Comparison of ENCODE assay signal across 9 cellular contexts in the genomic region with DNA sequence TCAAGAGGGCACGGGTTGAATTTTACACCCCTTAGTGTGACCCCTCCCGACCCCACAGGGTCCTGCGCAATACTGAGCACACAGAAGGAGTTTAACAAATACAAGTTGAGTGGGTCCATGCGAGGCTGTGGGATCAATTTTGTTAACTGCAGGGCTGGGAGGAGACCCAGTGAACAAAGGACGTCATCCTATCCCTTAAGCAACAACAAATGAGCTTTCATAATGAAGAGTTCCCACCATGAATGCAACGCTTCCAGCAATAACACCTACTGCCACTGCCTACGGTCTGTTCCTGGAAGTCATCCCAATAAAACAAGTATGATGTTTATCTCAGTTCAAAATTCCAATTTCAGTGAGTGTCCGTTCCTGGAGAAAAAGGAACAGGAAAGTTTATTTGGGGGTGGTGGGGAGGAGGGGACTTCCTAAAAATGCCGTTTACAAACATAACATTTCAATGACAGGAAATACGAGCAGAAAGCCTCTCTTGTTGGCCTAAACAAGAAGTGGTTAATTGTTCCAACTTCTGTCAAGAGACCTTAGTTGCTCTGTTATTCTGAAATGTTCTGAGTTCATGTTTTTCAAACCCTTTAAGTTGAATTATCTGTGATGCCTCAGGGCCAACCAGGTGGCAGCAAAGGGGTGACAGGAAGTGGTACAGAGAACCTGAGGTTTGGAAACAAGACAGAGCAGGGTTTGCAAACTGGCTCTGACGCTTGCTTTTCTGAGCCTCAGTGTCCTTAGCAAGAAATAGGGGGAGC.
DNase-seq lines count a peak whose midpoint lies in the region; TF ChIP-seq lines count a peak whose summit lies in the region.
"Had no signal": no experiment of that assay in that cellular context is flagged by ENCODE, and none has a peak within 500 bp of the region (broad histone marks: within the 10 kb centered on the region; RNA-seq: fewer than 3 reads in every experiment).

No MANE protein-coding gene starts in this region.

- DNase-seq in activated CD4-positive, CD25-positive, alpha-beta regulatory T cell treated with anti-CD3 and anti-CD28 coated beads, Interleukin-2, amount 50 U/mL, for 16 hours (ENCODE audit: low read depth, low spot score): peak; percentile 32
- DNase-seq in activated CD4-positive, CD25-positive, alpha-beta regulatory T cell treated with anti-CD3 and anti-CD28 coated beads, Interleukin-2, amount 50 U/mL, for 72 hours: no peak
- DNase-seq in activated CD4-positive, alpha-beta T cell treated with anti-CD3 and anti-CD28 coated beads, Interleukin-2, amount 50 U/mL, for 4 hours: peak; percentile 21 to 31
- DNase-seq in esophagus muscularis mucosa (ENCODE audit: extremely low spot score) (no peak), KG1 (lab: John Stamatoyannopoulos, UW) (no peak), mesenteric fat pad (ENCODE audit: low spot score) (no peak), A172 (ENCODE audit: low spot score) (no peak)
- DNase-seq: 8988T had no signal

- no peak for TF ChIP-seq CTCF in esophagus muscularis mucosa (IDR thresholded peaks at IDR 0.05)

- H3K9me3 ChIP-seq in esophagus muscularis mucosa (no peaks in the 10 kb centered on the region), subcutaneous abdominal adipose tissue (ENCODE audit: control insufficient read depth in 5 of 5, low read length in 5 of 5) (peaks cover 0 to 3% (median 0%) of the 10 kb centered on the region in 5 donors)

- peak overlapping the region in 1 of 5 donors; percentile 12 for H3K9ac ChIP-seq in subcutaneous abdominal adipose tissue (ENCODE audit: low read length in 5 of 5)

- H3K27me3 ChIP-seq in esophagus muscularis mucosa (no peaks in the 10 kb centered on the region), subcutaneous abdominal adipose tissue (ENCODE audit: control insufficient read depth in 5 of 5, insufficient read depth in 4 of 5, low read length in 5 of 5) (no peaks in the 10 kb centered on the region)

- peaks cover 8 to 28% (median 27%) of the 10 kb centered on the region in 4 donors for H3K4me1 ChIP-seq in esophagus muscularis mucosa
- peaks cover 0 to 15% (median under 1%) of the 10 kb centered on the region in 5 donors for H3K4me1 ChIP-seq in subcutaneous abdominal adipose tissue (ENCODE audit: control insufficient read depth in 5 of 5, insufficient read depth in 5 of 5, low read length in 5 of 5)

- H3K36me3 ChIP-seq in esophagus muscularis mucosa (no peaks in the 10 kb centered on the region), subcutaneous abdominal adipose tissue (ENCODE audit: control insufficient read depth in 5 of 5, insufficient read depth in 5 of 5, low read length in 5 of 5) (no peaks in the 10 kb centered on the region)

- no peak overlapping the region for H3K4me3 ChIP-seq in esophagus muscularis mucosa
- peak overlapping the region in 1 of 5 donors; percentile 7 for H3K4me3 ChIP-seq in subcutaneous abdominal adipose tissue (ENCODE audit: low read depth in 1 of 5, low read length in 5 of 5)

- intact Hi-C loops in esophagus muscularis mucosa (cut with DNase I): loop anchor here (10.0 kb wide), 1 partner anchor 112 kb away; no protein-coding TSS in a partner anchor

- peak; percentile 82 for TF ChIP-seq EP300 in esophagus muscularis mucosa (IDR thresholded peaks at IDR 0.05)

- no peak for TF ChIP-seq POLR2A in esophagus muscularis mucosa (IDR thresholded peaks at IDR 0.05; ENCODE audit: low read depth)

- WGBS in esophagus muscularis mucosa: 51% methylated on average over 11 of the region's 11 CpGs

- peak overlapping the region; percentile 40 to 70 (median 52) for H3K27ac ChIP-seq in esophagus muscularis mucosa (replicated peaks in 1 of 4)
- peak overlapping the region; percentile 32 for H3K27ac ChIP-seq in subcutaneous abdominal adipose tissue (ENCODE audit: low read depth, low read length)

Comparison
In these comparisons a context has a peak if more than half of its experiments do, and no peak if none do; other contexts are left out.
1. DNase-seq: peak in activated CD4-positive, CD25-positive, alpha-beta regulatory T cell treated with anti-CD3 and anti-CD28 coated beads, Interleukin-2, amount 50 U/mL, for 16 hours (single experiment) and activated CD4-positive, alpha-beta T cell treated with anti-CD3 and anti-CD28 coated beads, Interleukin-2, amount 50 U/mL, for 4 hours (2 of 2); none in activated CD4-positive, CD25-positive, alpha-beta regulatory T cell treated with anti-CD3 and anti-CD28 coated beads, Interleukin-2, amount 50 U/mL, for 72 hours (single experiment), esophagus muscularis mucosa (single experiment), KG1 (single experiment), mesenteric fat pad (single experiment) and A172 (single experiment).